11 cellular contexts compared by ENCODE assay signal in genomic region chr16:55922662-55923061, GRCh38. TPM values are rescaled to one million over a fixed set of nuclear protein-coding genes. Genes with fewer than 3 reads are reported as not detected.
"Had no signal": no experiment of that assay in that cellular context is flagged by ENCODE, and none has a peak within 500 bp of the region (broad histone marks: within the 10 kb centered on the region; RNA-seq: fewer than 3 reads in every experiment).

No MANE protein-coding gene starts in this region.

- H3K36me3 ChIP-seq: HAP-1 had no signal

- DNase-seq: GM23248, GOT3, H7, HFFc6, KG1 had no signal

- H3K27ac Mint-ChIP-seq: HFFc6, IgD-negative memory B cell had no signal

- H3K27ac ChIP-seq: GM23248, HL-60 had no signal

- H3K9ac ChIP-seq: GM23248 had no signal

- H2AFZ ChIP-seq: GM23248 had no signal

- H3K4me3 Mint-ChIP-seq: HFFc6, IgD-negative memory B cell had no signal

- ATAC-seq: HCT116 had no signal

- H3K9me3 ChIP-seq: HAP-1 had no signal

- H3K4me1 ChIP-seq: HAP-1 had no signal

- H3K4me3 ChIP-seq: GM23248, HAP-1 had no signal

- H3K36me3 Mint-ChIP-seq: IgD-negative memory B cell had no signal

RNA-seq across cellular contexts. Expression of gene CES5A, which starts 47.5 kb away (rescaled TPM):
- total RNA-seq: GM23248, H4, H7, HFFc6, HT1080 had no signal
- polyA plus RNA-seq: GM23248, IgD-negative memory B cell had no signal
